Comparison of ENCODE assay signal across 18 cellular contexts in the genomic region with DNA sequence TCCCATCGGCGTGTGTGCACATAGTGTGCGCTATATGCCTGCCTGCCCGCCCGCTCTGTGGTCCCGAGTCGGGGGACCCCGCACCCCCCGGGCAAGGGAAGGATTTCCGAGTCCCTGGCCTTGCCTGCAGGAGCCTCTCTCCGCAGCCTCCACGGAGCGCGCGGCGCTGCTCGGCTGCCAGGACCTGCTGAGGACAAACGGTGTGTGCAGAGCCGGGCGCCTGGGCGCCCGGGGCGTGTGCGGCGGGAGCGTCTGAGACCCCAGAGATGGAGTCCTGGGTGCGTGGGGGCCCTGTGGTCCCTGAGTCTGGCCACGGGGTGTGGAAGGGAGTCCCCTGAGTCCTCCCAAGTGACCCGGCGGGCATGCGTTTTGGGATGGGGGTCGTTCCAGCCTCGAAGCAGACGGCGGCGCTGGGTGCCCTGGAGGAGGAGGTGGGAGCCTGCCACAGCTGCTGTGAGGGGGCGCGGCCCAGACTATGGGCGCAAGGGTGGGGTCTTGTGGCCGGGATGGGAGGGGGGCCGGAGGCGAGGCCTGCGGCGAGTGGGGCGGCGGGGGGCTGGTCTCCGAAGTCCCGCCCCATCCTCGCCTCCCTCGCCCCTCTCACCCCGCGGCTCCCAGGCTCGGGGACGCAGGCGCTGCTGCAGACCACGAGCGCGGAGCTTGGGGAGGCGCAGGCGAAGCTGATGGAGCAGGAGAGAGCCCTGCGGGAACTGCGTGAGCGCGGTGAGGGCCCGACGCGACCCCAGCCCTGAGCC. TPM values are rescaled to one million over a fixed set of nuclear protein-coding genes. Genes with fewer than 3 reads are reported as not detected.
DNase-seq lines count a peak whose midpoint lies in the region; ATAC-seq and TF ChIP-seq lines count a peak whose summit lies in the region.
"Had no signal": no experiment of that assay in that cellular context is flagged by ENCODE, and none has a peak within 500 bp of the region (broad histone marks: within the 10 kb centered on the region; RNA-seq: fewer than 3 reads in every experiment).

No MANE protein-coding gene starts in this region.

- no peaks in the 10 kb centered on the region for H3K9me3 ChIP-seq in ectodermal cell (ENCODE audit: control insufficient read depth, low read length)
- no peaks in the 10 kb centered on the region for H3K9me3 ChIP-seq in lower lobe of right lung
- H3K9me3 ChIP-seq in subcutaneous abdominal adipose tissue (ENCODE audit: control insufficient read depth in 5 of 5, low read length in 5 of 5), result peaks cover 2 to 7% (median 3%) of the 10 kb centered on the region in 5 donors

- no peak overlapping the region for H3K27ac ChIP-seq in ectodermal cell (ENCODE audit: insufficient read depth, low read depth, low read length, poor library complexity, severe bottlenecking)
- H3K27ac ChIP-seq in lower lobe of right lung, result no peak overlapping the region
- H3K27ac ChIP-seq in subcutaneous abdominal adipose tissue (ENCODE audit: low read depth, low read length), result no peak overlapping the region
- H3K27ac ChIP-seq: foreskin keratinocyte, KMS-11 had no signal

- H3K4me3 Mint-ChIP-seq in activated T-cell treated with anti-CD3 and anti-CD28 coated beads, Interleukin-2, amount 50 U/mL, for 4 hours, result no peak overlapping the region
- H3K4me3 Mint-ChIP-seq: neural crest cell; stimulated activated naive CD8-positive, alpha-beta T cell treated with anti-CD3 and anti-CD28 coated beads, Interleukin-15, Interleukin-2, amounts not matched to agents 100 ng/mL and 50 ng/mL, for 24 hours had no signal

- TF ChIP-seq CTCF in lower lobe of right lung (IDR thresholded peaks at IDR 0.05), result no peak

- peaks cover 46% of the 10 kb centered on the region for H3K27me3 Mint-ChIP-seq in activated T-cell treated with anti-CD3 and anti-CD28 coated beads, Interleukin-2, amount 50 U/mL, for 4 hours (ENCODE audit: low read depth)

- H3K36me3 Mint-ChIP-seq in activated T-cell treated with anti-CD3 and anti-CD28 coated beads, Interleukin-2, amount 50 U/mL, for 4 hours (ENCODE audit: insufficient read depth), result no peaks in the 10 kb centered on the region

- H3K4me1 Mint-ChIP-seq in activated T-cell treated with anti-CD3 and anti-CD28 coated beads, Interleukin-2, amount 50 U/mL, for 4 hours (ENCODE audit: low read depth), result peaks cover 7% of the 10 kb centered on the region
- H3K4me1 Mint-ChIP-seq: neural crest cell had no signal

- no peak overlapping the region for H3K9ac ChIP-seq in subcutaneous abdominal adipose tissue (ENCODE audit: low read length in 5 of 5)
- H3K9ac ChIP-seq: KMS-11 had no signal

- no peaks in the 10 kb centered on the region for H3K9me3 Mint-ChIP-seq in activated T-cell treated with anti-CD3 and anti-CD28 coated beads, Interleukin-2, amount 50 U/mL, for 4 hours
- H3K9me3 Mint-ChIP-seq: effector memory CD8-positive, alpha-beta T cell; neural crest cell; stimulated activated naive CD8-positive, alpha-beta T cell treated with anti-CD3 and anti-CD28 coated beads, Interleukin-15, Interleukin-2, amounts not matched to agents 100 ng/mL and 50 ng/mL, for 24 hours had no signal

- ATAC-seq in activated T-cell treated with anti-CD3 and anti-CD28 coated beads, Interleukin-2, amount 50 U/mL, for 4 hours, result peak; percentile 39 to 41
- ATAC-seq in lower lobe of right lung (peak in 1 of 2 donors; percentile 6), GM21381 (IDR thresholded peaks at IDR 0.05; ENCODE audit: unreplicated experiment) (no peak)
- ATAC-seq: foreskin keratinocyte had no signal

- no peak for DNase-seq in activated T-cell treated with anti-CD3 and anti-CD28 coated beads, Interleukin-2, amount 50 U/mL, for 4 hours
- DNase-seq in activated T-cell treated with anti-CD3 and anti-CD28 coated beads for 4 hours (no peak), lower lobe of right lung (no peak), HUDEP-2 (lab: John Stamatoyannopoulos, UW; ENCODE audit: unreplicated experiment in 76 of 76) (no peak), NCI-H345 treated with DMSO at 0.1 percent for 48 hours (lab: John Stamatoyannopoulos, UW; ENCODE audit: unreplicated experiment) (no peak)
- DNase-seq: activated CD4-positive, alpha-beta T cell treated with anti-CD3 and anti-CD28 coated beads, Interleukin-2, amount 50 U/mL, for 1 hour; effector memory CD8-positive, alpha-beta T cell; foreskin keratinocyte; NCI-H1694; NCI-H774; T1000 had no signal

- WGBS in ectodermal cell, 2 experiments, result 12 to 13% methylated on average over 67 of the region's 67 CpGs

- H3K4me1 ChIP-seq in ectodermal cell (ENCODE audit: control insufficient read depth, insufficient read depth, low read length), result peaks cover 5% of the 10 kb centered on the region
- peaks cover 12% of the 10 kb centered on the region for H3K4me1 ChIP-seq in lower lobe of right lung
- H3K4me1 ChIP-seq in subcutaneous abdominal adipose tissue (ENCODE audit: control insufficient read depth in 5 of 5, insufficient read depth in 5 of 5, low read length in 5 of 5), result peaks cover 0 to 13% (median 4%) of the 10 kb centered on the region in 5 donors
- H3K4me1 ChIP-seq: foreskin keratinocyte had no signal

- no peaks in the 10 kb centered on the region for H3K36me3 ChIP-seq in ectodermal cell (ENCODE audit: control insufficient read depth, insufficient read depth, low read length)
- no peaks in the 10 kb centered on the region for H3K36me3 ChIP-seq in lower lobe of right lung
- H3K36me3 ChIP-seq in subcutaneous abdominal adipose tissue (ENCODE audit: control insufficient read depth in 5 of 5, insufficient read depth in 5 of 5, low read length in 5 of 5), result peaks cover 0 to 4% (median 0%) of the 10 kb centered on the region in 5 donors

- H3K4me3 ChIP-seq in ectodermal cell (ENCODE audit: insufficient read depth, low read depth, low read length) (peak overlapping the region; percentile 2), lower lobe of right lung (peak overlapping the region; percentile 29), subcutaneous abdominal adipose tissue (ENCODE audit: low read depth in 1 of 5, low read length in 5 of 5) (peak overlapping the region in 4 of 5 donors; percentile 12 to 63 (median 42))

- H3K27me3 ChIP-seq in ectodermal cell (ENCODE audit: control insufficient read depth, insufficient read depth, low read length, poor library complexity, severe bottlenecking) (peaks cover 78% of the 10 kb centered on the region), lower lobe of right lung (ENCODE audit: low read depth) (peaks cover 41% of the 10 kb centered on the region), subcutaneous abdominal adipose tissue (ENCODE audit: control insufficient read depth in 5 of 5, insufficient read depth in 4 of 5, low read length in 5 of 5) (peaks cover 26 to 38% (median 32%) of the 10 kb centered on the region in 5 donors)

- intact Hi-C loops in lower lobe of right lung (cut with DNase I), result no loop called here

RNA-seq across cellular contexts. Expression of a gene that starts 25.3 kb away (rescaled TPM):
- total RNA-seq in activated T-cell treated with anti-CD3 and anti-CD28 coated beads, Interleukin-2, amount 50 U/mL, for 4 hours, result not detected
- polyA plus RNA-seq in ectodermal cell (2013, experiment 1 of 4), result not detected
- polyA plus RNA-seq in ectodermal cell (2013, experiment 2 of 4), result not detected
- polyA plus RNA-seq in ectodermal cell (2013, experiment 3 of 4), result not detected
- not detected for polyA plus RNA-seq in ectodermal cell (2013, experiment 4 of 4)
- total RNA-seq in lower lobe of right lung, result 5.8 TPM
- total RNA-seq: A673, foreskin keratinocyte, neural crest cell had no signal
- polyA plus RNA-seq: foreskin keratinocyte had no signal

RNA-seq across cellular contexts. Expression of a gene that starts 41.0 kb away (rescaled TPM):
- not detected for total RNA-seq in activated T-cell treated with anti-CD3 and anti-CD28 coated beads, Interleukin-2, amount 50 U/mL, for 4 hours
- polyA plus RNA-seq in ectodermal cell (2013, experiment 1 of 4), result not detected
- not detected for polyA plus RNA-seq in ectodermal cell (2013, experiment 2 of 4)
- polyA plus RNA-seq in ectodermal cell (2013, experiment 3 of 4), result not detected
- not detected for polyA plus RNA-seq in ectodermal cell (2013, experiment 4 of 4)
- 18.8 TPM for total RNA-seq in lower lobe of right lung
- total RNA-seq: A673, foreskin keratinocyte, neural crest cell had no signal
- polyA plus RNA-seq: foreskin keratinocyte had no signal

RNA-seq across cellular contexts. Expression of a gene that starts 41.7 kb away (rescaled TPM):
- total RNA-seq in activated T-cell treated with anti-CD3 and anti-CD28 coated beads, Interleukin-2, amount 50 U/mL, for 4 hours, result 1 to 10 TPM; 6.6 to 7.5 (median 7.1) TPM
- 13.6 TPM for polyA plus RNA-seq in ectodermal cell (2013, experiment 1 of 4)
- polyA plus RNA-seq in ectodermal cell (2013, experiment 2 of 4), result 15.8 TPM
- polyA plus RNA-seq in ectodermal cell (2013, experiment 3 of 4), result 11.1 TPM
- 11.9 TPM for polyA plus RNA-seq in ectodermal cell (2013, experiment 4 of 4)
- 11.7 TPM for total RNA-seq in lower lobe of right lung

RNA-seq across cellular contexts. Expression of a gene that starts 56.4 kb away (rescaled TPM):
- not detected for total RNA-seq in activated T-cell treated with anti-CD3 and anti-CD28 coated beads, Interleukin-2, amount 50 U/mL, for 4 hours
- polyA plus RNA-seq in ectodermal cell (2013, experiment 1 of 4), result not detected
- polyA plus RNA-seq in ectodermal cell (2013, experiment 2 of 4), result not detected
- not detected for polyA plus RNA-seq in ectodermal cell (2013, experiment 3 of 4)
- polyA plus RNA-seq in ectodermal cell (2013, experiment 4 of 4), result 0.16 TPM
- 2.9 TPM for total RNA-seq in lower lobe of right lung
- total RNA-seq: A673, foreskin keratinocyte, neural crest cell had no signal
- polyA plus RNA-seq: foreskin keratinocyte had no signal

Comparison
In these comparisons a context has a peak if more than half of its experiments do, and no peak if none do; other contexts are left out.
1. RNA of a gene that starts 41.0 kb away (total RNA-seq): 18.8 TPM in lower lobe of right lung (single experiment); not detected in activated T-cell treated with anti-CD3 and anti-CD28 coated beads, Interleukin-2, amount 50 U/mL, for 4 hours; every median in the first group is over 10 times any median in the second.
2. Peak in every context shown above with its lines, with median percentiles within 50 percentile points of each other: H3K4me3 ChIP-seq.